In the genomic region with DNA sequence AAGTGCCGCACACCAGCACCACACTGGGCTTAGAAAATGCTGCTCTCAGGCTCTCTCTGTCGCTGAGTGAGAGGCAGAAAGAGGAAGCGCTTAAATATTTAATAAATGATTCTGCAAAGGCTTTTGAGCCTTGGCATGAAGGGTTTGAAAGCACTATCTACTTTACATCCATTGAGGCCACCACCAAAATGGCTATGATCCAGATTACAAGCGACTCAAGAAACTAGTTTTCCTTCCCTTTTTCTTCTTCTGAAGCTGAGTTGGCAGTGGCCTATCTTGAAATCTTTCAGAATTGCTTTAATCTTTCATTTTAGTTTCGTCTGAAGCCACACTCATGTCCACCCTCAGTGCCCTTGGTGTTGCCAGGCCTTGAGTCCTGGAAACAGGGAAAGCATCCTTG, we compare ENCODE assay signal across 1 cellular context.
TF ChIP-seq lines count a peak whose summit lies in the region.

No MANE protein-coding gene starts in this region.

TF ChIP-seq in IMR-90, 13 proteins besides CTCF, POLR2A, EP300 and RAD21 (continued from another document):
- TF ChIP-seq, protein P1, sequence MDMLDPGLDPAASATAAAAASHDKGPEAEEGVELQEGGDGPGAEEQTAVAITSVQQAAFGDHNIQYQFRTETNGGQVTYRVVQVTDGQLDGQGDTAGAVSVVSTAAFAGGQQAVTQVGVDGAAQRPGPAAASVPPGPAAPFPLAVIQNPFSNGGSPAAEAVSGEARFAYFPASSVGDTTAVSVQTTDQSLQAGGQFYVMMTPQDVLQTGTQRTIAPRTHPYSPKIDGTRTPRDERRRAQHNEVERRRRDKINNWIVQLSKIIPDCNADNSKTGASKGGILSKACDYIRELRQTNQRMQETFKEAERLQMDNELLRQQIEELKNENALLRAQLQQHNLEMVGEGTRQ (IDR thresholded peaks at IDR 0.05; ENCODE audit: low read depth, low read length) = no peak
- no peak for TF ChIP-seq MAFK (IDR thresholded peaks at IDR 0.05; ENCODE audit: low read depth, low read length)
- no peak for TF ChIP-seq RCOR1 (IDR thresholded peaks at IDR 0.05; ENCODE audit: insufficient replicate concordance, low read length)
- no peak for TF ChIP-seq FOS (IDR thresholded peaks at IDR 0.05; ENCODE audit: low read depth, low read length)
